1 cellular context compared by ENCODE assay signal in genomic region chr14:53217283-53217994, GRCh38.
A peak's percentile ranks its signal among the peaks of the same experiment; 100 is the strongest.
TF ChIP-seq lines count a peak whose summit lies in the region.

No MANE protein-coding gene starts in this region.

TF ChIP-seq in HepG2, 621 proteins besides CTCF, POLR2A, EP300 and RAD21 (continued from another document and continues in another):
- TF ChIP-seq ATF6 (CRISPR knock-in tag; conservative IDR thresholded peaks at IDR 0.05) (no peak), ZNF557 (CRISPR knock-in tag; IDR thresholded peaks at IDR 0.05) (no peak), HOXA7 (CRISPR knock-in tag; IDR thresholded peaks at IDR 0.05) (no peak), ZNF567 (CRISPR knock-in tag; IDR thresholded peaks at IDR 0.05; ENCODE audit: borderline replicate concordance) (no peak), ZFP91 (CRISPR knock-in tag; IDR thresholded peaks at IDR 0.05; ENCODE audit: borderline replicate concordance) (peak; percentile 63; the same call in 1 of the 2 replicates), DBP (CRISPR knock-in tag; IDR thresholded peaks at IDR 0.05; ENCODE audit: not compliant biosample characterization) (no peak), SPEN (CRISPR knock-in tag; IDR thresholded peaks at IDR 0.05; ENCODE audit: low read depth) (peak; percentile 54), SKIL (CRISPR knock-in tag; IDR thresholded peaks at IDR 0.05; ENCODE audit: borderline replicate concordance) (no peak), ZNF652 (CRISPR knock-in tag; IDR thresholded peaks at IDR 0.05; ENCODE audit: borderline replicate concordance, low read depth) (no peak), HHEX (CRISPR knock-in tag; IDR thresholded peaks at IDR 0.05) (no peak), BCL6 (CRISPR knock-in tag; IDR thresholded peaks at IDR 0.05) (0 out of 2 replicates have a peak, but pooled peaks have one; percentile 17), NFATC3 (CRISPR knock-in tag; IDR thresholded peaks at IDR 0.05) (no peak), ZNF883 (CRISPR knock-in tag; IDR thresholded peaks at IDR 0.05; ENCODE audit: not compliant biosample characterization) (peak; percentile 27), ZNF275 (CRISPR knock-in tag; IDR thresholded peaks at IDR 0.05; ENCODE audit: borderline replicate concordance) (no peak), ZNF776 (CRISPR knock-in tag; IDR thresholded peaks at IDR 0.05) (no peak), ZNF678 (CRISPR knock-in tag; IDR thresholded peaks at IDR 0.05) (no peak), KDM4B (CRISPR knock-in tag; IDR thresholded peaks at IDR 0.05) (no peak), ZGPAT (CRISPR knock-in tag; IDR thresholded peaks at IDR 0.05) (peak; percentile 52; the same call in 1 of the 2 replicates), PBX3 (CRISPR knock-in tag; IDR thresholded peaks at IDR 0.05; ENCODE audit: borderline replicate concordance) (no peak), ZFP90 (CRISPR knock-in tag; IDR thresholded peaks at IDR 0.05; ENCODE audit: borderline replicate concordance) (0 out of 2 replicates have a peak, but pooled peaks have one; percentile 16), PRDM15 (CRISPR knock-in tag; IDR thresholded peaks at IDR 0.05) (0 out of 2 replicates have a peak, but pooled peaks have one; percentile 31), UBTF (CRISPR knock-in tag; IDR thresholded peaks at IDR 0.05) (peak; percentile 97), ZMYM2 (CRISPR knock-in tag; IDR thresholded peaks at IDR 0.05) (no peak), ZC3H4 (CRISPR knock-in tag; IDR thresholded peaks at IDR 0.05; ENCODE audit: borderline replicate concordance) (no peak), ZEB1 (IDR thresholded peaks at IDR 0.05; ENCODE audit: insufficient replicate concordance, low read depth) (no peak), RFXAP (CRISPR knock-in tag; IDR thresholded peaks at IDR 0.05; ENCODE audit: borderline replicate concordance) (peak; percentile 51; the same call in 1 of the 2 replicates), ZBTB33 (CRISPR knock-in tag; IDR thresholded peaks at IDR 0.05) (no peak), NR2F2 (IDR thresholded peaks at IDR 0.05; ENCODE audit: borderline replicate concordance, low read depth) (no peak), JUN (CRISPR knock-in tag; IDR thresholded peaks at IDR 0.05) (no peak), MXI1 (IDR thresholded peaks at IDR 0.05; ENCODE audit: borderline replicate concordance, low read depth, low read length) (no peak), NFYC (CRISPR knock-in tag; IDR thresholded peaks at IDR 0.05) (peak; percentile 48; the same call in 1 of the 2 replicates), PITX1 (CRISPR knock-in tag; IDR thresholded peaks at IDR 0.05) (0 out of 2 replicates have a peak, but pooled peaks have one; percentile 48), ZBTB14 (CRISPR knock-in tag; IDR thresholded peaks at IDR 0.05) (no peak), AKAP8 (CRISPR knock-in tag; IDR thresholded peaks at IDR 0.05) (no peak), ZNF235 (CRISPR knock-in tag; IDR thresholded peaks at IDR 0.05; ENCODE audit: borderline replicate concordance) (no peak), SRSF4 (IDR thresholded peaks at IDR 0.05; ENCODE audit: low read depth, low read length, poor library complexity, severe bottlenecking) (no peak), ZNF3 (CRISPR knock-in tag; IDR thresholded peaks at IDR 0.05) (no peak), XBP1 (CRISPR knock-in tag; IDR thresholded peaks at IDR 0.05) (no peak), TBX2 (CRISPR knock-in tag; IDR thresholded peaks at IDR 0.05; ENCODE audit: borderline replicate concordance) (peak; percentile 43; the same call in 1 of the 2 replicates), ZNF343 (CRISPR knock-in tag; IDR thresholded peaks at IDR 0.05) (no peak), CREM (IDR thresholded peaks at IDR 0.05) (no peak), CREM (CRISPR knock-in tag; IDR thresholded peaks at IDR 0.05) (no peak), SRF (IDR thresholded peaks at IDR 0.05; ENCODE audit: low read depth, low read length) (no peak)
